ENCODE assay signal across 2 cellular contexts in the genomic region with DNA sequence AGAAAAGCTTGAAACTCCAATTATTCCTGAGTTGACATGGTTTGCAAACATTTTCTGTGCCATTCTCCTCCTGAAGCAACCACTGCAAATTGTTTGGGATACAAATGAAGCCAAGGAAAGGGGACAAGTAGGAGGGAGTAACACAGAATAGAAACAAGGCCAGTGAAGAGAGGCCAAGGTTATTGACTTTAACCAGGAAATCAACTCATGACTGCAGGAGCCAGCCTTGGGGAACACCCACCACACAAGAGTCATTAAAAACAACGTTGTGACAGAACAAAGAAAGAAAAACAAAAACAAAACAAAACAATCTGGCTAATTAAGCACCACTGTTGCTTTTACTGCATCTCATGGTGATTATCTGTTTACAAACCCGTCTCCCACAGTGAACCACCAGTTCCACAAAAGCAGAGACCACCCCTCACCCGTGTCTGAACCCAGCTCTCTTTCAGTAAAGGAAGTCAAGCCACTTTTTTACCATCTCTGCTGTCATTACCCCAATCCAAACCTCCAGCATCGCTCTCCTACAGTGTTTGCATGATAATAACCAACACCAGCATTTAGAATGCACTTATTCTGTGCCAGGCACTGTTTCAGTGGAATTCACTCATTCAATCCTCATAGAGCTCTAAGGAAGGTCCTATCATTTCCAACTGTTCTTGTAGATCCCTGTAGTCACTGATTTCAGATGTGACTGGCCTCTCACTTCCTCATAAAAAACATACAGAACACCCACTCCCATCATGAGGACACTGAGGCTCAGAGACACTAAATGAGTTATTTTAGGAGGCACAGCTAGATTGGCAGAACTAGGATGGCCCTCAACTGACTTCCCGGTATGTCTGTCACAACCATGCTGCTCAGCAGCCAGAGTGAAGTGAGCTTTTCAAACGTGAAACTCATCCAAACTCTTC.
TF ChIP-seq lines count a peak whose summit lies in the region.

No MANE protein-coding gene starts in this region.

TF ChIP-seq in endothelial cell of umbilical vein, 7 proteins besides CTCF, POLR2A, EP300 and RAD21:
- TF ChIP-seq MYC (IDR thresholded peaks at IDR 0.05; ENCODE audit: low read depth, low read length) (no peak), POLR2AphosphoS5 (IDR thresholded peaks at IDR 0.05; ENCODE audit: insufficient read depth, low read depth, low read length) (no peak), EZH2 (IDR thresholded peaks at IDR 0.05; ENCODE audit: borderline replicate concordance, low read depth, low read length, severe bottlenecking) (no peak), JUN (IDR thresholded peaks at IDR 0.05; ENCODE audit: borderline replicate concordance, insufficient read depth, insufficient read length, low read depth) (no peak), FOS (IDR thresholded peaks at IDR 0.05; ENCODE audit: borderline replicate concordance, insufficient read depth, low read length) (no peak), GATA2 (IDR thresholded peaks at IDR 0.05; ENCODE audit: insufficient read depth, insufficient read length, low read depth, low read length) (no peak)
- TF ChIP-seq, protein P1, sequence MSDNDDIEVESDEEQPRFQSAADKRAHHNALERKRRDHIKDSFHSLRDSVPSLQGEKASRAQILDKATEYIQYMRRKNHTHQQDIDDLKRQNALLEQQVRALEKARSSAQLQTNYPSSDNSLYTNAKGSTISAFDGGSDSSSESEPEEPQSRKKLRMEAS (IDR thresholded peaks at IDR 0.05; ENCODE audit: insufficient read depth, insufficient read length), result no peak

TF ChIP-seq in SK-N-SH treated with all-trans-retinoic acid at 6 μM for 48 hours, 23 proteins besides CTCF, POLR2A, EP300 and RAD21:
- TF ChIP-seq, protein P2, sequence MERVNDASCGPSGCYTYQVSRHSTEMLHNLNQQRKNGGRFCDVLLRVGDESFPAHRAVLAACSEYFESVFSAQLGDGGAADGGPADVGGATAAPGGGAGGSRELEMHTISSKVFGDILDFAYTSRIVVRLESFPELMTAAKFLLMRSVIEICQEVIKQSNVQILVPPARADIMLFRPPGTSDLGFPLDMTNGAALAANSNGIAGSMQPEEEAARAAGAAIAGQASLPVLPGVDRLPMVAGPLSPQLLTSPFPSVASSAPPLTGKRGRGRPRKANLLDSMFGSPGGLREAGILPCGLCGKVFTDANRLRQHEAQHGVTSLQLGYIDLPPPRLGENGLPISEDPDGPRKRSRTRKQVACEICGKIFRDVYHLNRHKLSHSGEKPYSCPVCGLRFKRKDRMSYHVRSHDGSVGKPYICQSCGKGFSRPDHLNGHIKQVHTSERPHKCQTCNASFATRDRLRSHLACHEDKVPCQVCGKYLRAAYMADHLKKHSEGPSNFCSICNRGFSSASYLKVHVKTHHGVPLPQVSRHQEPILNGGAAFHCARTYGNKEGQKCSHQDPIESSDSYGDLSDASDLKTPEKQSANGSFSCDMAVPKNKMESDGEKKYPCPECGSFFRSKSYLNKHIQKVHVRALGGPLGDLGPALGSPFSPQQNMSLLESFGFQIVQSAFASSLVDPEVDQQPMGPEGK (CRISPR knock-in tag; IDR thresholded peaks at IDR 0.05; ENCODE audit: borderline replicate concordance), result no peak
- TF ChIP-seq, protein P3, sequence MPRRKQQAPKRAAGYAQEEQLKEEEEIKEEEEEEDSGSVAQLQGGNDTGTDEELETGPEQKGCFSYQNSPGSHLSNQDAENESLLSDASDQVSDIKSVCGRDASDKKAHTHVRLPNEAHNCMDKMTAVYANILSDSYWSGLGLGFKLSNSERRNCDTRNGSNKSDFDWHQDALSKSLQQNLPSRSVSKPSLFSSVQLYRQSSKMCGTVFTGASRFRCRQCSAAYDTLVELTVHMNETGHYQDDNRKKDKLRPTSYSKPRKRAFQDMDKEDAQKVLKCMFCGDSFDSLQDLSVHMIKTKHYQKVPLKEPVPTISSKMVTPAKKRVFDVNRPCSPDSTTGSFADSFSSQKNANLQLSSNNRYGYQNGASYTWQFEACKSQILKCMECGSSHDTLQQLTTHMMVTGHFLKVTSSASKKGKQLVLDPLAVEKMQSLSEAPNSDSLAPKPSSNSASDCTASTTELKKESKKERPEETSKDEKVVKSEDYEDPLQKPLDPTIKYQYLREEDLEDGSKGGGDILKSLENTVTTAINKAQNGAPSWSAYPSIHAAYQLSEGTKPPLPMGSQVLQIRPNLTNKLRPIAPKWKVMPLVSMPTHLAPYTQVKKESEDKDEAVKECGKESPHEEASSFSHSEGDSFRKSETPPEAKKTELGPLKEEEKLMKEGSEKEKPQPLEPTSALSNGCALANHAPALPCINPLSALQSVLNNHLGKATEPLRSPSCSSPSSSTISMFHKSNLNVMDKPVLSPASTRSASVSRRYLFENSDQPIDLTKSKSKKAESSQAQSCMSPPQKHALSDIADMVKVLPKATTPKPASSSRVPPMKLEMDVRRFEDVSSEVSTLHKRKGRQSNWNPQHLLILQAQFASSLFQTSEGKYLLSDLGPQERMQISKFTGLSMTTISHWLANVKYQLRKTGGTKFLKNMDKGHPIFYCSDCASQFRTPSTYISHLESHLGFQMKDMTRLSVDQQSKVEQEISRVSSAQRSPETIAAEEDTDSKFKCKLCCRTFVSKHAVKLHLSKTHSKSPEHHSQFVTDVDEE (CRISPR knock-in tag; IDR thresholded peaks at IDR 0.05), result no peak
- TF ChIP-seq ZNF70 (CRISPR knock-in tag; IDR thresholded peaks at IDR 0.05) (no peak), RARB (CRISPR knock-in tag; IDR thresholded peaks at IDR 0.05) (no peak), ZNF8 (CRISPR knock-in tag; IDR thresholded peaks at IDR 0.05) (no peak), PPARA (CRISPR knock-in tag; IDR thresholded peaks at IDR 0.05; ENCODE audit: borderline replicate concordance) (no peak), CSDC2 (CRISPR knock-in tag; IDR thresholded peaks at IDR 0.05) (no peak), BACH2 (CRISPR knock-in tag; IDR thresholded peaks at IDR 0.05; ENCODE audit: borderline replicate concordance) (no peak), TOX (CRISPR knock-in tag; IDR thresholded peaks at IDR 0.05; ENCODE audit: borderline replicate concordance) (no peak)
- TF ChIP-seq, protein P4, sequence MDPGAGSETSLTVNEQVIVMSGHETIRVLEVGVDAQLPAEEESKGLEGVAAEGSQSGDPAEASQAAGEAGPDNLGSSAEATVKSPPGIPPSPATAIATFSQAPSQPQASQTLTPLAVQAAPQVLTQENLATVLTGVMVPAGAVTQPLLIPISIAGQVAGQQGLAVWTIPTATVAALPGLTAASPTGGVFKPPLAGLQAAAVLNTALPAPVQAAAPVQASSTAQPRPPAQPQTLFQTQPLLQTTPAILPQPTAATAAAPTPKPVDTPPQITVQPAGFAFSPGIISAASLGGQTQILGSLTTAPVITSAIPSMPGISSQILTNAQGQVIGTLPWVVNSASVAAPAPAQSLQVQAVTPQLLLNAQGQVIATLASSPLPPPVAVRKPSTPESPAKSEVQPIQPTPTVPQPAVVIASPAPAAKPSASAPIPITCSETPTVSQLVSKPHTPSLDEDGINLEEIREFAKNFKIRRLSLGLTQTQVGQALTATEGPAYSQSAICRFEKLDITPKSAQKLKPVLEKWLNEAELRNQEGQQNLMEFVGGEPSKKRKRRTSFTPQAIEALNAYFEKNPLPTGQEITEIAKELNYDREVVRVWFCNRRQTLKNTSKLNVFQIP (CRISPR knock-in tag; IDR thresholded peaks at IDR 0.05; ENCODE audit: borderline replicate concordance, low read depth), result no peak
- TF ChIP-seq, protein P5, sequence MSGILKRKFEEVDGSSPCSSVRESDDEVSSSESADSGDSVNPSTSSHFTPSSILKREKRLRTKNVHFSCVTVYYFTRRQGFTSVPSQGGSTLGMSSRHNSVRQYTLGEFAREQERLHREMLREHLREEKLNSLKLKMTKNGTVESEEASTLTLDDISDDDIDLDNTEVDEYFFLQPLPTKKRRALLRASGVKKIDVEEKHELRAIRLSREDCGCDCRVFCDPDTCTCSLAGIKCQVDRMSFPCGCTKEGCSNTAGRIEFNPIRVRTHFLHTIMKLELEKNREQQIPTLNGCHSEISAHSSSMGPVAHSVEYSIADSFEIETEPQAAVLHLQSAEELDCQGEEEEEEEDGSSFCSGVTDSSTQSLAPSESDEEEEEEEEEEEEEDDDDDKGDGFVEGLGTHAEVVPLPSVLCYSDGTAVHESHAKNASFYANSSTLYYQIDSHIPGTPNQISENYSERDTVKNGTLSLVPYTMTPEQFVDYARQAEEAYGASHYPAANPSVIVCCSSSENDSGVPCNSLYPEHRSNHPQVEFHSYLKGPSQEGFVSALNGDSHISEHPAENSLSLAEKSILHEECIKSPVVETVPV (CRISPR knock-in tag; IDR thresholded peaks at IDR 0.05), result no peak
